Comparison of ENCODE assay signal across 8 cellular contexts in the genomic region with DNA sequence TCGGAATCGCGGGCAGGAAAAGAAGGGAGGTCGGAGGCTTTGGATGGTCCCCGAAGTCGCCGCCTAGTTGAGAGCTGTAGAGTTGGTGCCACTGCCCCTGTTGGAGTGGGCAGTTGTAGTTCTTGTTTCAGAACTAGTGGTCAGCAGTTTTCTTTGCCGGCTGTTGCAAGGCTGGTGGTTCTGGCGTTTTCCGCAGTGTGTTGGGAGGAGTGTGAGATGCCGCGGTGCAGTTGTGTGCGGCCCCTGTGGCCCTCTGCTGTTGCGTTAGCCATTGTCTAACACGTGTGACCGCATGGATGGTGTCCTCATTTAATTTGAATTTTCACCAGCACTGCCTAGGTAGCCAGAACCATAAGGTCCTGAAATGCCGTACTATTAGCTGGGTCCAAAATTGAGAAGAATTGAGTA. TPM values are rescaled to one million over a fixed set of nuclear protein-coding genes. Genes with fewer than 3 reads are reported as not detected.
DNase-seq lines count a peak whose midpoint lies in the region; ATAC-seq and TF ChIP-seq lines count a peak whose summit lies in the region.

No MANE protein-coding gene starts in this region.

- WGBS in spleen, 5 donors: 2 to 11% (median 4%) methylated on average over 10 to 17 of the region's 17 CpGs

- H3K4me3 Mint-ChIP-seq in T-helper 1 cell treated with Interleukin-12 subunit alpha and Interleukin-12 subunit beta and Interleukin-4 antibody, amounts not matched to agents 30 μg/mL and 1 μg/mL, for 36 hours: peak overlapping the region; percentile 94
- peak overlapping the region; percentile 94 for H3K4me3 Mint-ChIP-seq in activated naive CD8-positive, alpha-beta T cell

- no peaks in the 10 kb centered on the region for H3K27me3 Mint-ChIP-seq in T-helper 1 cell treated with Interleukin-12 subunit alpha and Interleukin-12 subunit beta and Interleukin-4 antibody, amounts not matched to agents 30 μg/mL and 1 μg/mL, for 36 hours (ENCODE audit: low read depth)
- H3K27me3 Mint-ChIP-seq in activated naive CD8-positive, alpha-beta T cell: no peaks in the 10 kb centered on the region

- peaks cover 4% of the 10 kb centered on the region for H3K4me1 ChIP-seq in iPS-15b (ENCODE audit: control insufficient read depth, insufficient read depth, low read length)
- peaks cover 55 to 88% (median 75%) of the 10 kb centered on the region in 6 donors for H3K4me1 ChIP-seq in spleen

- DNase-seq in T-helper 1 cell: no peak
- DNase-seq in spleen: peak; percentile 84
- no peak for DNase-seq in NCI-H69 (lab: John Stamatoyannopoulos, UW)
- no peak for DNase-seq in inferior parietal cortex (ENCODE audit: extremely low spot score)

- peaks cover 34% of the 10 kb centered on the region for H3K36me3 Mint-ChIP-seq in T-helper 1 cell treated with Interleukin-12 subunit alpha and Interleukin-12 subunit beta and Interleukin-4 antibody, amounts not matched to agents 30 μg/mL and 1 μg/mL, for 36 hours (ENCODE audit: low read depth)
- peaks cover 12% of the 10 kb centered on the region for H3K36me3 Mint-ChIP-seq in activated naive CD8-positive, alpha-beta T cell

- H3K27me3 ChIP-seq in iPS-15b (ENCODE audit: control insufficient read depth, insufficient read depth, low read length) (peaks cover 3% of the 10 kb centered on the region), spleen (replicated peaks in 1 of 7) (no peaks in the 10 kb centered on the region)

- H3K4me1 Mint-ChIP-seq in T-helper 1 cell treated with Interleukin-12 subunit alpha and Interleukin-12 subunit beta and Interleukin-4 antibody, amounts not matched to agents 30 μg/mL and 1 μg/mL, for 36 hours (ENCODE audit: low read depth): peaks cover 56% of the 10 kb centered on the region
- peaks cover 52% of the 10 kb centered on the region for H3K4me1 Mint-ChIP-seq in activated naive CD8-positive, alpha-beta T cell (ENCODE audit: low read depth)

- no peak for TF ChIP-seq CTCF in spleen (IDR thresholded peaks at IDR 0.05 in 8 of 11, conservative IDR thresholded peaks at IDR 0.05 in 3 of 11)

- intact Hi-C loops in spleen (cut with DNase I; ENCODE audit: low total_unique reads): no loop called here

- ATAC-seq in GM19328 (IDR thresholded peaks at IDR 0.05; ENCODE audit: unreplicated experiment): no peak

- H3K4me3 ChIP-seq in iPS-15b (ENCODE audit: low read depth, low read length) (peak overlapping the region; percentile 77), spleen (peak overlapping the region; percentile 85 to 96 (median 92))

- H3K36me3 ChIP-seq in iPS-15b (ENCODE audit: control insufficient read depth, insufficient read depth, low read length): no peaks in the 10 kb centered on the region
- H3K36me3 ChIP-seq in spleen: peaks cover 0 to 20% (median 4%) of the 10 kb centered on the region in 6 donors

- peak overlapping the region in 7 of 8 donors; percentile 98 to 100 (median 99) for H3K27ac ChIP-seq in spleen

- H3K9me3 ChIP-seq in iPS-15b (ENCODE audit: control insufficient read depth, insufficient read depth, low read length) (no peaks in the 10 kb centered on the region), spleen (no peaks in the 10 kb centered on the region)

- peak in 1 of 3 donors; percentile 27 for TF ChIP-seq POLR2A in spleen (IDR thresholded peaks at IDR 0.05)

- peak overlapping the region; percentile 76 for H3K9ac ChIP-seq in iPS-15b (ENCODE audit: low read depth, low read length)

- H3K27ac Mint-ChIP-seq in T-helper 1 cell treated with Interleukin-12 subunit alpha and Interleukin-12 subunit beta and Interleukin-4 antibody, amounts not matched to agents 30 μg/mL and 1 μg/mL, for 36 hours: peak overlapping the region; percentile 92
- peak overlapping the region; percentile 96 for H3K27ac Mint-ChIP-seq in activated naive CD8-positive, alpha-beta T cell

- no peaks in the 10 kb centered on the region for H3K9me3 Mint-ChIP-seq in T-helper 1 cell treated with Interleukin-12 subunit alpha and Interleukin-12 subunit beta and Interleukin-4 antibody, amounts not matched to agents 30 μg/mL and 1 μg/mL, for 36 hours
- H3K9me3 Mint-ChIP-seq in activated naive CD8-positive, alpha-beta T cell (ENCODE audit: low read depth): no peaks in the 10 kb centered on the region

RNA-seq across cellular contexts. Expression of a gene that starts 1.4 kb away (rescaled TPM):
- total RNA-seq in spleen: 100 to 1,000 TPM; 302 to 387 (median 338) TPM
- 100 to 1,000 TPM; 150 to 282 (median 231) TPM for polyA plus RNA-seq in spleen

RNA-seq across cellular contexts. Expression of a gene that starts 19.2 kb away (rescaled TPM):
- 10 to 100 TPM in 6 of 7 donors, 1 to 10 TPM in 1; 7.3 to 14.2 (median 11.9) TPM for total RNA-seq in spleen
- polyA plus RNA-seq in spleen: 10 to 100 TPM; 18.7 to 23.4 (median 21.7) TPM

RNA-seq across cellular contexts. Expression of a gene that starts 25.2 kb away (rescaled TPM):
- 100 to 1,000 TPM in 1 of 7 donors, 10 to 100 TPM in 6; 32.3 to 103 (median 39.0) TPM for total RNA-seq in spleen
- 100 to 1,000 TPM in 2 of 3 donors, 10 to 100 TPM in 1; 95.2 to 114 (median 111) TPM for polyA plus RNA-seq in spleen

RNA-seq across cellular contexts. Expression of a gene that starts 56.2 kb away (rescaled TPM):
- total RNA-seq in spleen: 100 to 1,000 TPM; 167 to 218 (median 186) TPM
- polyA plus RNA-seq in spleen: 100 to 1,000 TPM; 279 to 499 (median 316) TPM
